1 cellular context compared by ENCODE assay signal in the genomic region with DNA sequence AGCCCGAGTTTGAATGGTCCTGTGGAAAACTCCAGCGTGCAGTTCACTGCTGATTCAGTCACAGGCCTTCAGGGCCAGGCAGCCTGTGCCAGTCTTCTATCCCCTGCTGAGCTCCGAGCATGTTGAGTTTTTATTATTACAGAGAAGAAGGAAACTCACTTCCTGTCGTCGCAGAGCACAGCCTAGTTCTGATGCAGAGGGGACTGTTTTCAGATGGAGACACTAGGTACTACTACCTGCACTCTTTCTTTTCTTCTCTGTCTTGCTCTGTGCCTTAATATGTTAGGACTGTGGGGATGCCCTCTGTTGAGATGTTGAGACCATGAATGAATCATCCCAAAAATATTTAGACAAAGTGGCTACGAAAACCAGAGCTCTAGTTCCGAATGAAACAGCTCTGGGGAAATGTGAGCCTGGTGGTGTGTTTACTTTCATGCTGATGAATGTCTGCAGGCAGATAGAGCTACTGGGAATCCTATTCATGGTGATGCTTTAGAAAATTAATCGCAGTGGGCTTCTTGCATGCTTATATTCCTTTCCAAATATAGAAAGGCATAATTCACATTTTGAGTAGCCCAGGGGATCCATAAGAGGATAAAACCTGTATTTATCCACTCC.
TF ChIP-seq lines count a peak whose summit lies in the region.

No MANE protein-coding gene starts in this region.

TF ChIP-seq in GM12891, 5 proteins besides CTCF, POLR2A, EP300 and RAD21:
- no peak for TF ChIP-seq POU2F2 (IDR thresholded peaks at IDR 0.05; ENCODE audit: low read depth, low read length)
- no peak for TF ChIP-seq PAX5 (IDR thresholded peaks at IDR 0.05; ENCODE audit: insufficient read depth, low read length, severe bottlenecking)
- TF ChIP-seq POLR2AphosphoS5 (IDR thresholded peaks at IDR 0.05; ENCODE audit: low read depth, low read length), result no peak
- no peak for TF ChIP-seq SPI1 (IDR thresholded peaks at IDR 0.05; ENCODE audit: low read depth, low read length)
- no peak for TF ChIP-seq TAF1 (IDR thresholded peaks at IDR 0.05; ENCODE audit: low read depth, low read length)
